Comparison of ENCODE assay signal across 23 cellular contexts in the genomic region with DNA sequence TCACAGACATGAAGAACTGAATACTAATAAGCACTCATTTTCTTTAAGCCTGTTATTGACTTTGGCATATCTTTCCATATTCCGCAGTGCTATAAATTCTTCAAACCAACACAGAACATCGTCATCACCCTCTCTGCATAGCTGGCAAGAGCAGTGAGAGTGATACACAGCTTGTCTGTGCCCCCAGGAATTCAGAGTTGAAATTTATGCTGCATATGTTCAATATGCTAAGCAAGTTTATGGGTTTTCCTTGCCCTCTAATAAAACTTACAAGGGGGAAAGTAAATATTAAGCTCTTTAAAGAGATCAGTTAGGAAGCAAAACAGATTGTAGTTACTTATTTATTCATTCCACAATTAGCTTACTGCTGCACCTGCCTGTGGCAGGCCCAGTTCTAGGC. TPM values are rescaled to one million over a fixed set of nuclear protein-coding genes. Genes with fewer than 3 reads are reported as not detected.
DNase-seq lines count a peak whose midpoint lies in the region; ATAC-seq and TF ChIP-seq lines count a peak whose summit lies in the region.
"Had no signal": no experiment of that assay in that cellular context is flagged by ENCODE, and none has a peak within 500 bp of the region (broad histone marks: within the 10 kb centered on the region; RNA-seq: fewer than 3 reads in every experiment).

No MANE protein-coding gene starts in this region.

- no peak for TF ChIP-seq CTCF in 22Rv1 (IDR thresholded peaks at IDR 0.05)
- TF ChIP-seq CTCF in prostate gland (IDR thresholded peaks at IDR 0.05): no peak
- no peak for TF ChIP-seq CTCF in CD4-positive, alpha-beta T cell (IDR thresholded peaks at IDR 0.05)

- ATAC-seq in CD4-positive, alpha-beta T cell (ENCODE audit: poor library complexity): no peak
- ATAC-seq: Panc1 had no signal

- no peaks in the 10 kb centered on the region for H3K27me3 ChIP-seq in prostate gland (replicated peaks; ENCODE audit: insufficient read depth)
- H3K27me3 ChIP-seq in CD4-positive, alpha-beta T cell (ENCODE audit: control insufficient read depth, insufficient read depth, low read length): no peaks in the 10 kb centered on the region

- DNase-seq in NCI-H526 treated with DMSO at 0.1 percent for 48 hours (lab: John Stamatoyannopoulos, UW) (peak; percentile 30), fibroblast of peridontal ligament (ENCODE audit: extremely low read depth) (peak; percentile 20), prostate gland (ENCODE audit: low spot score) (peak; percentile 18), NCI-H2227 (lab: John Stamatoyannopoulos, UW; ENCODE audit: unreplicated experiment) (no peak), A172 (ENCODE audit: low spot score) (no peak)
- no peak for DNase-seq in CD4-positive, alpha-beta T cell
- no peak for DNase-seq in stimulated activated CD4-positive, alpha-beta T cell treated with anti-CD3 and anti-CD28 coated beads, Interleukin-2, amount 100 ng/mL, for 24 hours
- DNase-seq: 8988T, GOT3, NCI-H1092 treated with DMSO at 0.1 percent for 48 hours, NCI-H1436 treated with DMSO at 0.1 percent for 48 hours, NCI-H187 treated with DMSO at 0.1 percent for 48 hours, NCI-H2171 treated with DMSO at 0.1 percent for 48 hours, NCI-H524, NCI-H82, SHP77 had no signal

- CTCF ChIA-PET in CD4-positive, alpha-beta T cell (lab: Charles Lee): interaction anchor here (1.2 kb wide), 1 partner anchor 10 kb away, joined by 3 read pairs; no protein-coding TSS in a partner anchor

- peaks cover 5% of the 10 kb centered on the region for H3K9me3 Mint-ChIP-seq in CD4-positive, alpha-beta T cell

- peaks cover 5% of the 10 kb centered on the region for H3K4me1 ChIP-seq in prostate gland (replicated peaks)
- H3K4me1 ChIP-seq: HAP-1 had no signal

- H3K27me3 Mint-ChIP-seq in CD4-positive, alpha-beta T cell: no peaks in the 10 kb centered on the region

- H3K27ac ChIP-seq in 22Rv1 (peak overlapping the region; percentile 41), prostate gland (peak overlapping the region in 1 of 2 donors; percentile 12)
- H3K27ac ChIP-seq in CD4-positive, alpha-beta T cell (ENCODE audit: low read depth, low read length): no peak overlapping the region
- H3K27ac ChIP-seq: HL-60, RWPE1 had no signal

- intact Hi-C loops in prostate gland (cut with DNase I): loop anchor here (10.0 kb wide), 1 partner anchor 85 kb away; no protein-coding TSS in a partner anchor
- intact Hi-C loops in CD4-positive, alpha-beta T cell (cut with DNase I, micrococcal nuclease): no loop called here

- peaks cover 12% of the 10 kb centered on the region for H3K4me1 Mint-ChIP-seq in CD4-positive, alpha-beta T cell (ENCODE audit: low read depth)

- 20% methylated on average over 2 of the region's 2 CpGs for WGBS in prostate gland

- H3K9me3 ChIP-seq in prostate gland: no peaks in the 10 kb centered on the region
- H3K9me3 ChIP-seq in CD4-positive, alpha-beta T cell (ENCODE audit: control insufficient read depth, low read length): peaks cover 20% of the 10 kb centered on the region
- H3K9me3 ChIP-seq: HAP-1 had no signal

- no peak overlapping the region for H3K4me3 ChIP-seq in prostate gland
- H3K4me3 ChIP-seq: HAP-1 had no signal

- H3K4me3 Mint-ChIP-seq in CD4-positive, alpha-beta T cell: no peak overlapping the region
- H3K4me3 Mint-ChIP-seq: IgD-negative memory B cell had no signal

- no peak for TF ChIP-seq POLR2A in prostate gland (IDR thresholded peaks at IDR 0.05)

- no peaks in the 10 kb centered on the region for H3K36me3 ChIP-seq in prostate gland
- H3K36me3 ChIP-seq: HAP-1 had no signal

- H3K36me3 Mint-ChIP-seq in CD4-positive, alpha-beta T cell (ENCODE audit: low read depth): peaks cover 5% of the 10 kb centered on the region
- H3K36me3 Mint-ChIP-seq: IgD-negative memory B cell had no signal

- POLR2A ChIA-PET in CD4-positive, alpha-beta T cell (lab: Charles Lee): no interaction called here

- H3K27ac Mint-ChIP-seq in CD4-positive, alpha-beta T cell: no peak overlapping the region
- H3K27ac Mint-ChIP-seq: IgD-negative memory B cell had no signal

RNA-seq across cellular contexts. Expression of gene CTLA4, which starts 32.7 kb away (rescaled TPM):
- total RNA-seq in prostate gland: under 1 TPM; 0.28 to 0.73 TPM
- total RNA-seq in A172 (2014; rRNA removed; shearing (Covaris generic)): not detected in 2 replicates
- total RNA-seq in CD4-positive, alpha-beta T cell: 10 to 100 TPM; 49.8 to 52.0 TPM
- total RNA-seq: Daoy had no signal

RNA-seq across cellular contexts. Expression of gene ICOS, which starts 36.3 kb away (rescaled TPM):
- under 1 TPM in 1 of 2 donors, not detected in 1; 0.09 TPM for total RNA-seq in prostate gland
- not detected in 2 replicates for total RNA-seq in A172 (2014; rRNA removed; shearing (Covaris generic))
- 10 to 100 TPM; 93.3 to 98.1 TPM for total RNA-seq in CD4-positive, alpha-beta T cell
- total RNA-seq: Daoy had no signal

Comparison
In these comparisons a context has a peak if more than half of its experiments do, and no peak if none do; other contexts are left out.
1. DNase-seq: peak in NCI-H526 treated with DMSO at 0.1 percent for 48 hours (single experiment), fibroblast of peridontal ligament (single experiment) and prostate gland (single experiment); none in NCI-H2227 (single experiment), A172 (single experiment), CD4-positive, alpha-beta T cell (0 of 10) and stimulated activated CD4-positive, alpha-beta T cell treated with anti-CD3 and anti-CD28 coated beads, Interleukin-2, amount 100 ng/mL, for 24 hours (0 of 2).
2. RNA of gene CTLA4, which starts 32.7 kb away (total RNA-seq): 49.8 to 52.0 TPM in CD4-positive, alpha-beta T cell; 0.28 to 0.73 TPM in prostate gland and not detected in A172; every median in the first group is over 10 times any median in the second.
3. RNA of gene ICOS, which starts 36.3 kb away (total RNA-seq): 93.3 to 98.1 TPM in CD4-positive, alpha-beta T cell; 0.09 TPM in prostate gland and not detected in A172; every median in the first group is over 10 times any median in the second.